ENCODE assay signal across 1 cellular context in the genomic region with DNA sequence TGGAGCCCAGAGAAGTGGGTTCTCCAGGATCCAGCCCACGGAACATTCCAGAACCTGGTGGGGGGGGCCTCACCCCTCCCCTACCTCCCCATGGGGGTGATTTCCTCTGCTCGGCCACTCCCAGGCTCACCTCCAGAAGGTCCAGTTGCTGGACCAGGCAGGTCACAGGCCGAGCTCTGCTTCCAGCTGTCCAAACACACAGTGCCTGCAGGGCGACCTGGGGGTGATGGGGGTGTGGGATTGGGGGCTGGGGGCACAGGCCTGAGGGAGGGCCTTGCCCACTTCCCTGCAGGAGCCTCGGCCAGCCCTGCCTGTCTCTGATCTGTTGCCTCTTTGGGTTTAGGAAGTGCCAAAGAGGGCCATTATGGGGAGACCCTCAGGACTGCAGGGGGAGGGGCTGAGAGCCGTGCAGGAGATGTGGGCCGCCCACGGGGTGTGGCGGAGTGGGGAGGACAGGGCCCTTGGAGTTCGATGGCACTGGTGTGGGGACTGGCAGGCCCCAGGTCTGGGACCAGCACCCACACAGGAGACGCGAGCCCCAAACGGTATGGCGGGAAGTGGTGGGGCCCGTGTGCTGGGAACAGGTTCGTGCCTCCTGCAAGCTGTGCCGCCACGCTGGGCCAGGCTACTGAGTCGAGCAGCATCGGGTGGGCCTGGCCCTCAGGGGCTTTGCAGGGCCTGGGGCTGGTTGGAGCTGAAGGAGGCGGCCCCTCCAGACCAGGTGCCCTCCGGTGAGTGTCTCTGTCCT.
TF ChIP-seq lines count a peak whose summit lies in the region.

No MANE protein-coding gene starts in this region.

TF ChIP-seq in K562, 482 proteins besides CTCF, POLR2A, EP300 and RAD21:
- no peak for TF ChIP-seq MEF2D (tag; conservative IDR thresholded peaks at IDR 0.05; ENCODE audit: low read depth)
- TF ChIP-seq, protein P1, sequence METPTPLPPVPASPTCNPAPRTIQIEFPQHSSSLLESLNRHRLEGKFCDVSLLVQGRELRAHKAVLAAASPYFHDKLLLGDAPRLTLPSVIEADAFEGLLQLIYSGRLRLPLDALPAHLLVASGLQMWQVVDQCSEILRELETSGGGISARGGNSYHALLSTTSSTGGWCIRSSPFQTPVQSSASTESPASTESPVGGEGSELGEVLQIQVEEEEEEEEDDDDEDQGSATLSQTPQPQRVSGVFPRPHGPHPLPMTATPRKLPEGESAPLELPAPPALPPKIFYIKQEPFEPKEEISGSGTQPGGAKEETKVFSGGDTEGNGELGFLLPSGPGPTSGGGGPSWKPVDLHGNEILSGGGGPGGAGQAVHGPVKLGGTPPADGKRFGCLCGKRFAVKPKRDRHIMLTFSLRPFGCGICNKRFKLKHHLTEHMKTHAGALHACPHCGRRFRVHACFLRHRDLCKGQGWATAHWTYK (CRISPR knock-in tag; IDR thresholded peaks at IDR 0.05): no peak
- no peak for TF ChIP-seq ASH1L (IDR thresholded peaks at IDR 0.05; ENCODE audit: borderline replicate concordance, low read depth, partially characterized antibody)
- no peak for TF ChIP-seq ZBTB8A (IDR thresholded peaks at IDR 0.05; ENCODE audit: partially characterized antibody)
- TF ChIP-seq, protein P2, sequence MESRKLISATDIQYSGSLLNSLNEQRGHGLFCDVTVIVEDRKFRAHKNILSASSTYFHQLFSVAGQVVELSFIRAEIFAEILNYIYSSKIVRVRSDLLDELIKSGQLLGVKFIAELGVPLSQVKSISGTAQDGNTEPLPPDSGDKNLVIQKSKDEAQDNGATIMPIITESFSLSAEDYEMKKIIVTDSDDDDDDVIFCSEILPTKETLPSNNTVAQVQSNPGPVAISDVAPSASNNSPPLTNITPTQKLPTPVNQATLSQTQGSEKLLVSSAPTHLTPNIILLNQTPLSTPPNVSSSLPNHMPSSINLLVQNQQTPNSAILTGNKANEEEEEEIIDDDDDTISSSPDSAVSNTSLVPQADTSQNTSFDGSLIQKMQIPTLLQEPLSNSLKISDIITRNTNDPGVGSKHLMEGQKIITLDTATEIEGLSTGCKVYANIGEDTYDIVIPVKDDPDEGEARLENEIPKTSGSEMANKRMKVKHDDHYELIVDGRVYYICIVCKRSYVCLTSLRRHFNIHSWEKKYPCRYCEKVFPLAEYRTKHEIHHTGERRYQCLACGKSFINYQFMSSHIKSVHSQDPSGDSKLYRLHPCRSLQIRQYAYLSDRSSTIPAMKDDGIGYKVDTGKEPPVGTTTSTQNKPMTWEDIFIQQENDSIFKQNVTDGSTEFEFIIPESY (CRISPR knock-in tag; IDR thresholded peaks at IDR 0.05): peak; percentile 94
- no peak for TF ChIP-seq CBFB (CRISPR knock-in tag; IDR thresholded peaks at IDR 0.05)
- no peak for TF ChIP-seq MYBL2 (IDR thresholded peaks at IDR 0.05; ENCODE audit: low read depth)
- TF ChIP-seq MYBL2 (CRISPR knock-in tag; IDR thresholded peaks at IDR 0.05; ENCODE audit: borderline replicate concordance): no peak
- TF ChIP-seq, protein P3, sequence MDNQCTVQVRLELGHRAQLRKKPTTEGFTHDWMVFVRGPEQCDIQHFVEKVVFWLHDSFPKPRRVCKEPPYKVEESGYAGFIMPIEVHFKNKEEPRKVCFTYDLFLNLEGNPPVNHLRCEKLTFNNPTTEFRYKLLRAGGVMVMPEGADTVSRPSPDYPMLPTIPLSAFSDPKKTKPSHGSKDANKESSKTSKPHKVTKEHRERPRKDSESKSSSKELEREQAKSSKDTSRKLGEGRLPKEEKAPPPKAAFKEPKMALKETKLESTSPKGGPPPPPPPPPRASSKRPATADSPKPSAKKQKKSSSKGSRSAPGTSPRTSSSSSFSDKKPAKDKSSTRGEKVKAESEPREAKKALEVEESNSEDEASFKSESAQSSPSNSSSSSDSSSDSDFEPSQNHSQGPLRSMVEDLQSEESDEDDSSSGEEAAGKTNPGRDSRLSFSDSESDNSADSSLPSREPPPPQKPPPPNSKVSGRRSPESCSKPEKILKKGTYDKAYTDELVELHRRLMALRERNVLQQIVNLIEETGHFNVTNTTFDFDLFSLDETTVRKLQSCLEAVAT (IDR thresholded peaks at IDR 0.05): no peak
- TF ChIP-seq, protein P4, sequence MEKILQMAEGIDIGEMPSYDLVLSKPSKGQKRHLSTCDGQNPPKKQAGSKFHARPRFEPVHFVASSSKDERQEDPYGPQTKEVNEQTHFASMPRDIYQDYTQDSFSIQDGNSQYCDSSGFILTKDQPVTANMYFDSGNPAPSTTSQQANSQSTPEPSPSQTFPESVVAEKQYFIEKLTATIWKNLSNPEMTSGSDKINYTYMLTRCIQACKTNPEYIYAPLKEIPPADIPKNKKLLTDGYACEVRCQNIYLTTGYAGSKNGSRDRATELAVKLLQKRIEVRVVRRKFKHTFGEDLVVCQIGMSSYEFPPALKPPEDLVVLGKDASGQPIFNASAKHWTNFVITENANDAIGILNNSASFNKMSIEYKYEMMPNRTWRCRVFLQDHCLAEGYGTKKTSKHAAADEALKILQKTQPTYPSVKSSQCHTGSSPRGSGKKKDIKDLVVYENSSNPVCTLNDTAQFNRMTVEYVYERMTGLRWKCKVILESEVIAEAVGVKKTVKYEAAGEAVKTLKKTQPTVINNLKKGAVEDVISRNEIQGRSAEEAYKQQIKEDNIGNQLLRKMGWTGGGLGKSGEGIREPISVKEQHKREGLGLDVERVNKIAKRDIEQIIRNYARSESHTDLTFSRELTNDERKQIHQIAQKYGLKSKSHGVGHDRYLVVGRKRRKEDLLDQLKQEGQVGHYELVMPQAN (IDR thresholded peaks at IDR 0.05; ENCODE audit: borderline replicate concordance): no peak
- TF ChIP-seq KDM5B (IDR thresholded peaks at IDR 0.05; ENCODE audit: insufficient replicate concordance, low read depth, low read length): peak; percentile 47
- TF ChIP-seq, protein P5, sequence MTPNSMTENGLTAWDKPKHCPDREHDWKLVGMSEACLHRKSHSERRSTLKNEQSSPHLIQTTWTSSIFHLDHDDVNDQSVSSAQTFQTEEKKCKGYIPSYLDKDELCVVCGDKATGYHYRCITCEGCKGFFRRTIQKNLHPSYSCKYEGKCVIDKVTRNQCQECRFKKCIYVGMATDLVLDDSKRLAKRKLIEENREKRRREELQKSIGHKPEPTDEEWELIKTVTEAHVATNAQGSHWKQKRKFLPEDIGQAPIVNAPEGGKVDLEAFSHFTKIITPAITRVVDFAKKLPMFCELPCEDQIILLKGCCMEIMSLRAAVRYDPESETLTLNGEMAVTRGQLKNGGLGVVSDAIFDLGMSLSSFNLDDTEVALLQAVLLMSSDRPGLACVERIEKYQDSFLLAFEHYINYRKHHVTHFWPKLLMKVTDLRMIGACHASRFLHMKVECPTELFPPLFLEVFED (CRISPR knock-in tag; conservative IDR thresholded peaks at IDR 0.05): no peak
- TF ChIP-seq, protein P6, sequence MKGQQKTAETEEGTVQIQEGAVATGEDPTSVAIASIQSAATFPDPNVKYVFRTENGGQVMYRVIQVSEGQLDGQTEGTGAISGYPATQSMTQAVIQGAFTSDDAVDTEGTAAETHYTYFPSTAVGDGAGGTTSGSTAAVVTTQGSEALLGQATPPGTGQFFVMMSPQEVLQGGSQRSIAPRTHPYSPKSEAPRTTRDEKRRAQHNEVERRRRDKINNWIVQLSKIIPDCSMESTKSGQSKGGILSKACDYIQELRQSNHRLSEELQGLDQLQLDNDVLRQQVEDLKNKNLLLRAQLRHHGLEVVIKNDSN (CRISPR knock-in tag; IDR thresholded peaks at IDR 0.05): no peak
- TF ChIP-seq ZNF121 (CRISPR knock-in tag; conservative IDR thresholded peaks at IDR 0.05): no peak
- no peak for TF ChIP-seq ERF (CRISPR knock-in tag; IDR thresholded peaks at IDR 0.05)
- no peak for TF ChIP-seq IRF2 (CRISPR knock-in tag; IDR thresholded peaks at IDR 0.05)
- TF ChIP-seq GABPB1 (CRISPR knock-in tag; IDR thresholded peaks at IDR 0.05): no peak
- no peak for TF ChIP-seq HDGF (IDR thresholded peaks at IDR 0.05)
- no peak for TF ChIP-seq ZNF174 (CRISPR knock-in tag; IDR thresholded peaks at IDR 0.05)
- no peak for TF ChIP-seq ZNF324 (CRISPR knock-in tag; IDR thresholded peaks at IDR 0.05)
- peak; percentile 28; the same call in 1 of the 2 replicates for TF ChIP-seq EGR1 (conservative IDR thresholded peaks at IDR 0.05)
- no peak for TF ChIP-seq ZFP30 (CRISPR knock-in tag; IDR thresholded peaks at IDR 0.05; ENCODE audit: borderline replicate concordance)
- TF ChIP-seq FOXJ3 (CRISPR knock-in tag; IDR thresholded peaks at IDR 0.05): no peak
- TF ChIP-seq, protein P7, sequence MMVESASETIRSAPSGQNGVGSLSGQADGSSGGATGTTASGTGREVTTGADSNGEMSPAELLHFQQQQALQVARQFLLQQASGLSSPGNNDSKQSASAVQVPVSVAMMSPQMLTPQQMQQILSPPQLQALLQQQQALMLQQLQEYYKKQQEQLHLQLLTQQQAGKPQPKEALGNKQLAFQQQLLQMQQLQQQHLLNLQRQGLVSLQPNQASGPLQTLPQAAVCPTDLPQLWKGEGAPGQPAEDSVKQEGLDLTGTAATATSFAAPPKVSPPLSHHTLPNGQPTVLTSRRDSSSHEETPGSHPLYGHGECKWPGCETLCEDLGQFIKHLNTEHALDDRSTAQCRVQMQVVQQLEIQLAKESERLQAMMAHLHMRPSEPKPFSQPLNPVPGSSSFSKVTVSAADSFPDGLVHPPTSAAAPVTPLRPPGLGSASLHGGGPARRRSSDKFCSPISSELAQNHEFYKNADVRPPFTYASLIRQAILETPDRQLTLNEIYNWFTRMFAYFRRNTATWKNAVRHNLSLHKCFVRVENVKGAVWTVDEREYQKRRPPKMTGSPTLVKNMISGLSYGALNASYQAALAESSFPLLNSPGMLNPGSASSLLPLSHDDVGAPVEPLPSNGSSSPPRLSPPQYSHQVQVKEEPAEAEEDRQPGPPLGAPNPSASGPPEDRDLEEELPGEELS (CRISPR knock-in tag; IDR thresholded peaks at IDR 0.05; ENCODE audit: borderline replicate concordance): no peak
- TF ChIP-seq, protein P8, sequence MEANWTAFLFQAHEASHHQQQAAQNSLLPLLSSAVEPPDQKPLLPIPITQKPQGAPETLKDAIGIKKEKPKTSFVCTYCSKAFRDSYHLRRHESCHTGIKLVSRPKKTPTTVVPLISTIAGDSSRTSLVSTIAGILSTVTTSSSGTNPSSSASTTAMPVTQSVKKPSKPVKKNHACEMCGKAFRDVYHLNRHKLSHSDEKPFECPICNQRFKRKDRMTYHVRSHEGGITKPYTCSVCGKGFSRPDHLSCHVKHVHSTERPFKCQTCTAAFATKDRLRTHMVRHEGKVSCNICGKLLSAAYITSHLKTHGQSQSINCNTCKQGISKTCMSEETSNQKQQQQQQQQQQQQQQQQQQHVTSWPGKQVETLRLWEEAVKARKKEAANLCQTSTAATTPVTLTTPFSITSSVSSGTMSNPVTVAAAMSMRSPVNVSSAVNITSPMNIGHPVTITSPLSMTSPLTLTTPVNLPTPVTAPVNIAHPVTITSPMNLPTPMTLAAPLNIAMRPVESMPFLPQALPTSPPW (CRISPR knock-in tag; IDR thresholded peaks at IDR 0.05): peak; percentile 16; the same call in 1 of the 2 replicates
- no peak for TF ChIP-seq ZBTB7A (IDR thresholded peaks at IDR 0.05; ENCODE audit: borderline replicate concordance, control insufficient read depth, low read depth, low read length)
- TF ChIP-seq, protein P9, sequence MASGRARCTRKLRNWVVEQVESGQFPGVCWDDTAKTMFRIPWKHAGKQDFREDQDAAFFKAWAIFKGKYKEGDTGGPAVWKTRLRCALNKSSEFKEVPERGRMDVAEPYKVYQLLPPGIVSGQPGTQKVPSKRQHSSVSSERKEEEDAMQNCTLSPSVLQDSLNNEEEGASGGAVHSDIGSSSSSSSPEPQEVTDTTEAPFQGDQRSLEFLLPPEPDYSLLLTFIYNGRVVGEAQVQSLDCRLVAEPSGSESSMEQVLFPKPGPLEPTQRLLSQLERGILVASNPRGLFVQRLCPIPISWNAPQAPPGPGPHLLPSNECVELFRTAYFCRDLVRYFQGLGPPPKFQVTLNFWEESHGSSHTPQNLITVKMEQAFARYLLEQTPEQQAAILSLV (tag; IDR thresholded peaks at IDR 0.05): no peak
